In genomic region chr13:28611021-28611420, GRCh38 we compare ENCODE assay signal across 1 cellular context.
TF ChIP-seq lines count a peak whose summit lies in the region.

No MANE protein-coding gene starts in this region.

TF ChIP-seq in K562, 482 proteins besides CTCF, POLR2A, EP300 and RAD21:
- TF ChIP-seq ZNF408 (CRISPR knock-in tag; IDR thresholded peaks at IDR 0.05; ENCODE audit: low read depth) (no peak), ZBTB11 (CRISPR knock-in tag; IDR thresholded peaks at IDR 0.05) (0 out of 6 replicates have a peak, but pooled peaks of 1 of the 3 experiments have one; percentile 16), HDAC6 (IDR thresholded peaks at IDR 0.05; ENCODE audit: low read depth, low read length) (no peak)
